Comparison of ENCODE assay signal across 1 cellular context in the genomic region with DNA sequence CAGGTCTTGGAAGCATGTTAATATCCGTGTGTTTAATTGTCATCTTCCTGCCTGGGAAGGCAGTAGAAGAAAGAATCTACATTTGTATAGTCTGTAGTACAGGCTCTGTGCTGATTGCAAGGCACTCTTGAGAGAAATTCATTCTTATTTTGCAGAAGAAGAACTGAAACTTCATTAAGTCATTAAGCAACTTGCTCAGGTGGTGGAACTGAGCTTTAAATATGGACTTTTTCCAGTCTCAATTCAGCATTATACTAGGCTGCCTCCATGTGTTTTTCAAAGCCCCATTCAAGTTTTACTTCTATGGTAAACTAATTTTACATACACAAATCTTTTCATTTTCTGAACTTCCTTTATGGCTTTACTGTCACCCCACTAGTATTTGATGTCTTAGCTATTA.
TF ChIP-seq lines count a peak whose summit lies in the region.

No MANE protein-coding gene starts in this region.

TF ChIP-seq in K562, 482 proteins besides CTCF, POLR2A, EP300 and RAD21 (continued from another document):
- TF ChIP-seq, protein P1, sequence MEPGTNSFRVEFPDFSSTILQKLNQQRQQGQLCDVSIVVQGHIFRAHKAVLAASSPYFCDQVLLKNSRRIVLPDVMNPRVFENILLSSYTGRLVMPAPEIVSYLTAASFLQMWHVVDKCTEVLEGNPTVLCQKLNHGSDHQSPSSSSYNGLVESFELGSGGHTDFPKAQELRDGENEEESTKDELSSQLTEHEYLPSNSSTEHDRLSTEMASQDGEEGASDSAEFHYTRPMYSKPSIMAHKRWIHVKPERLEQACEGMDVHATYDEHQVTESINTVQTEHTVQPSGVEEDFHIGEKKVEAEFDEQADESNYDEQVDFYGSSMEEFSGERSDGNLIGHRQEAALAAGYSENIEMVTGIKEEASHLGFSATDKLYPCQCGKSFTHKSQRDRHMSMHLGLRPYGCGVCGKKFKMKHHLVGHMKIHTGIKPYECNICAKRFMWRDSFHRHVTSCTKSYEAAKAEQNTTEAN (CRISPR knock-in tag; IDR thresholded peaks at IDR 0.05), result no peak
- TF ChIP-seq, protein P2, sequence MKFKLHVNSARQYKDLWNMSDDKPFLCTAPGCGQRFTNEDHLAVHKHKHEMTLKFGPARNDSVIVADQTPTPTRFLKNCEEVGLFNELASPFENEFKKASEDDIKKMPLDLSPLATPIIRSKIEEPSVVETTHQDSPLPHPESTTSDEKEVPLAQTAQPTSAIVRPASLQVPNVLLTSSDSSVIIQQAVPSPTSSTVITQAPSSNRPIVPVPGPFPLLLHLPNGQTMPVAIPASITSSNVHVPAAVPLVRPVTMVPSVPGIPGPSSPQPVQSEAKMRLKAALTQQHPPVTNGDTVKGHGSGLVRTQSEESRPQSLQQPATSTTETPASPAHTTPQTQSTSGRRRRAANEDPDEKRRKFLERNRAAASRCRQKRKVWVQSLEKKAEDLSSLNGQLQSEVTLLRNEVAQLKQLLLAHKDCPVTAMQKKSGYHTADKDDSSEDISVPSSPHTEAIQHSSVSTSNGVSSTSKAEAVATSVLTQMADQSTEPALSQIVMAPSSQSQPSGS (CRISPR knock-in tag; IDR thresholded peaks at IDR 0.05), result no peak
- TF ChIP-seq ZNF644 (tag; IDR thresholded peaks at IDR 0.05; ENCODE audit: low read depth) (no peak), MTA1 (IDR thresholded peaks at IDR 0.05; ENCODE audit: borderline replicate concordance) (no peak), SUPT5H (IDR thresholded peaks at IDR 0.05) (no peak), EGR1 (conservative IDR thresholded peaks at IDR 0.05) (no peak)
